ENCODE assay signal across 11 cellular contexts in the genomic region with DNA sequence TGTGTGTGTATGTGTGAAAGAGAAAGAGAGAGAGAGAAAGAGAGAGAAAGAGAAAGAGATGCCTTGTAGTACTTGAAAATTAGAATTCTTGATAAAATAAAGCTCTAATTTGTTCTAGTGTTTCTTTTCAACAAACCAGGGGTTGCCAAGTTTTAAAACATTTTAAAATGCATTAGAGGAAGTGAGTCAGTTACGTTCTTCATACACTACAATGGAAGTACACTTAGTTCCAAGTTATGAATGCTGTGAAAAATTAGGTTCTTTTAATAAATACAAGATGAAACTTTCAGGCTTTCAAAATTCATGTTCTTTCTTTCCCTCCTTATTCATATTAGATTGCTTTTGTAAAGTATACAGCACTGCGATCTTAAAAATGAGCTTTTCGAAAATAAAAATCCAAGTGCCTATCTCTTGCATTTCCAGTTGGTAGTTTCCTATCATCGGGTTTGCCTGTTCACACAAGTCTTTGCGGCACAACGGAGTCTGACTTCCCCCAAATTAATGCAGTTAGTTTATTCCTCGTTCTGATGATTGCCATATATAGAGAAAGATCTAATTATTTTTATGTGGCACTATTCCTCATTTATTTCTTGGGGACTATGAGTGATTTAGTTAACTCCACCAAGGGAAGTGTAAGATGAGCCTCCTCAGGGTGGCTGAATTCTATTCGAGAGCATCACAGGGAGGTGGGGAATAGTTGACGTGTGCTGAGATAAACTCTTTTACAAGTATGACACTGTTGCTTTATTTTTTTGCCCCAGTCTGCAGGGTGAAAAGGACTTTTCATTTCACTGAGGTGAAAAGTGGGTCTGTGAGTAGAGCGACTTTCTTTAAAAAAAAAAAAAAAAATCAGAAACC.
DNase-seq lines count a peak whose midpoint lies in the region; ATAC-seq and TF ChIP-seq lines count a peak whose summit lies in the region.
"Had no signal": no experiment of that assay in that cellular context is flagged by ENCODE, and none has a peak within 500 bp of the region (broad histone marks: within the 10 kb centered on the region; RNA-seq: fewer than 3 reads in every experiment).

No MANE protein-coding gene starts in this region.

- H3K4me3 ChIP-seq in HUES6 (ENCODE audit: low read depth, low read length) = peak overlapping the region; percentile 50
- H3K4me3 ChIP-seq in left lung = peak overlapping the region; percentile 20 to 21

- no peak overlapping the region for H3K27ac ChIP-seq in HUES6 (ENCODE audit: low read depth, low read length)
- peak overlapping the region; percentile 65 to 84 for H3K27ac ChIP-seq in left lung
- no peak overlapping the region for H3K27ac ChIP-seq in CD4-positive, alpha-beta T cell (ENCODE audit: low read depth, low read length)

- CTCF ChIA-PET in activated CD4-positive, alpha-beta memory T cell treated with anti-CD3 and anti-CD28 coated beads, Interleukin-2, amount 10 ng/mL, durations not matched to agents 7 days and 5 days (lab: Charles Lee) = no interaction called here
- CTCF ChIA-PET in CD4-positive, alpha-beta T cell (lab: Charles Lee) = interaction anchor here (1.1 kb wide), 1 partner anchor 143 kb away, joined by 3 read pairs; no protein-coding TSS in a partner anchor

- peaks cover 7% of the 10 kb centered on the region for H3K27me3 Mint-ChIP-seq in activated CD4-positive, alpha-beta memory T cell treated with anti-CD3 and anti-CD28 coated beads, Interleukin-2, amount 10 ng/mL, durations not matched to agents 7 days and 5 days
- peaks cover 5% of the 10 kb centered on the region for H3K27me3 Mint-ChIP-seq in CD4-positive, alpha-beta T cell
- H3K27me3 Mint-ChIP-seq: dendritic cell treated with granulocyte-macrophage colony-stimulating factor and Interleukin-4, amounts not matched to agents 40 ng/mL and 50 ng/mL, for 4 days had no signal

- H3K27ac Mint-ChIP-seq in activated CD4-positive, alpha-beta memory T cell treated with anti-CD3 and anti-CD28 coated beads, Interleukin-2, amount 10 ng/mL, durations not matched to agents 7 days and 5 days = no peak overlapping the region
- H3K27ac Mint-ChIP-seq in CD4-positive, alpha-beta T cell = no peak overlapping the region
- H3K27ac Mint-ChIP-seq: activated B cell treated with CpG ODN at 0.5 μM for 24 hours; dendritic cell treated with granulocyte-macrophage colony-stimulating factor and Interleukin-4, amounts not matched to agents 40 ng/mL and 50 ng/mL, for 4 days had no signal

- H3K9me3 Mint-ChIP-seq in activated CD4-positive, alpha-beta memory T cell treated with anti-CD3 and anti-CD28 coated beads, Interleukin-2, amount 10 ng/mL, durations not matched to agents 7 days and 5 days = no peaks in the 10 kb centered on the region
- no peaks in the 10 kb centered on the region for H3K9me3 Mint-ChIP-seq in CD4-positive, alpha-beta T cell
- H3K9me3 Mint-ChIP-seq: activated B cell treated with CpG ODN at 0.5 μM for 24 hours; dendritic cell treated with granulocyte-macrophage colony-stimulating factor and Interleukin-4, amounts not matched to agents 40 ng/mL and 50 ng/mL, for 4 days had no signal

- H3K9ac ChIP-seq in HUES6 (ENCODE audit: low read length) = no peak overlapping the region

- DNase-seq in dermis blood vessel endothelial cell = peak; percentile 66
- no peak for DNase-seq in left lung
- DNase-seq in stromal cell of bone marrow (ENCODE audit: low read depth) = peak; percentile 54
- no peak for DNase-seq in activated CD4-positive, alpha-beta memory T cell treated with anti-CD3 and anti-CD28 coated beads, Interleukin-2, amount 10 ng/mL, durations not matched to agents 7 days and 5 days
- DNase-seq in CD4-positive, alpha-beta T cell = no peak
- DNase-seq: activated B cell treated with CpG ODN at 0.5 μM for 24 hours, NCI-H2081 had no signal

- no peaks in the 10 kb centered on the region for H3K36me3 ChIP-seq in HUES6 (ENCODE audit: control insufficient read depth, insufficient read depth, low read length)
- no peaks in the 10 kb centered on the region for H3K36me3 ChIP-seq in left lung

- H3K4me1 ChIP-seq in HUES6 (ENCODE audit: control insufficient read depth, insufficient read depth, low read length) (peaks cover 37% of the 10 kb centered on the region), left lung (peaks cover 4 to 22% of the 10 kb centered on the region in 2 donors)

- intact Hi-C loops in left lung (cut with DNase I) = no loop called here
- intact Hi-C loops in CD4-positive, alpha-beta T cell (cut with DNase I, micrococcal nuclease) = no loop called here

- H3K36me3 Mint-ChIP-seq in activated CD4-positive, alpha-beta memory T cell treated with anti-CD3 and anti-CD28 coated beads, Interleukin-2, amount 10 ng/mL, durations not matched to agents 7 days and 5 days (ENCODE audit: low read depth) = no peaks in the 10 kb centered on the region
- H3K36me3 Mint-ChIP-seq in CD4-positive, alpha-beta T cell (ENCODE audit: low read depth) = no peaks in the 10 kb centered on the region

- H3K27me3 ChIP-seq in HUES6 (ENCODE audit: control insufficient read depth, insufficient read depth, low read length) = no peaks in the 10 kb centered on the region
- H3K27me3 ChIP-seq in left lung = no peaks in the 10 kb centered on the region
- H3K27me3 ChIP-seq in CD4-positive, alpha-beta T cell (ENCODE audit: control insufficient read depth, insufficient read depth, low read length) = no peaks in the 10 kb centered on the region

- H3K4me3 Mint-ChIP-seq in activated CD4-positive, alpha-beta memory T cell treated with anti-CD3 and anti-CD28 coated beads, Interleukin-2, amount 10 ng/mL, durations not matched to agents 7 days and 5 days = no peak overlapping the region
- no peak overlapping the region for H3K4me3 Mint-ChIP-seq in CD4-positive, alpha-beta T cell
- H3K4me3 Mint-ChIP-seq: activated B cell treated with CpG ODN at 0.5 μM for 24 hours; dendritic cell treated with granulocyte-macrophage colony-stimulating factor and Interleukin-4, amounts not matched to agents 40 ng/mL and 50 ng/mL, for 4 days had no signal

- no peaks in the 10 kb centered on the region for H3K9me3 ChIP-seq in HUES6 (ENCODE audit: control insufficient read depth, insufficient read depth, low read depth, low read length)
- no peaks in the 10 kb centered on the region for H3K9me3 ChIP-seq in left lung
- no peaks in the 10 kb centered on the region for H3K9me3 ChIP-seq in CD4-positive, alpha-beta T cell (ENCODE audit: control insufficient read depth, low read length)

- no peak for TF ChIP-seq CTCF in left lung (IDR thresholded peaks at IDR 0.05)
- no peak for TF ChIP-seq CTCF in CD4-positive, alpha-beta T cell (IDR thresholded peaks at IDR 0.05)

- peak; percentile 44 for ATAC-seq in left lung
- no peak for ATAC-seq in activated CD4-positive, CD25-positive, alpha-beta regulatory T cell treated with anti-CD3 and anti-CD28 coated beads, Interleukin-2, amount 50 U/mL, for 24 hours
- ATAC-seq in HG02981 (IDR thresholded peaks at IDR 0.05; ENCODE audit: unreplicated experiment) = no peak
- no peak for ATAC-seq in CD4-positive, alpha-beta T cell (ENCODE audit: poor library complexity)

- no peaks in the 10 kb centered on the region for H3K4me1 Mint-ChIP-seq in activated CD4-positive, alpha-beta memory T cell treated with anti-CD3 and anti-CD28 coated beads, Interleukin-2, amount 10 ng/mL, durations not matched to agents 7 days and 5 days
- no peaks in the 10 kb centered on the region for H3K4me1 Mint-ChIP-seq in CD4-positive, alpha-beta T cell (ENCODE audit: low read depth)
- H3K4me1 Mint-ChIP-seq: activated B cell treated with CpG ODN at 0.5 μM for 24 hours had no signal

- POLR2A ChIA-PET in activated CD4-positive, alpha-beta memory T cell treated with anti-CD3 and anti-CD28 coated beads, Interleukin-2, amount 10 ng/mL, durations not matched to agents 7 days and 5 days (lab: Charles Lee) = no interaction called here
- POLR2A ChIA-PET in CD4-positive, alpha-beta T cell (lab: Charles Lee) = no interaction called here

Comparison
In these comparisons a context has a peak if more than half of its experiments do, and no peak if none do; other contexts are left out.
1. H3K27ac ChIP-seq: peak in left lung (2 of 2); none in HUES6 (single experiment) and CD4-positive, alpha-beta T cell (single experiment).
2. DNase-seq: peak in dermis blood vessel endothelial cell (single experiment) and stromal cell of bone marrow (single experiment); none in left lung (0 of 2), activated CD4-positive, alpha-beta memory T cell treated with anti-CD3 and anti-CD28 coated beads, Interleukin-2, amount 10 ng/mL, durations not matched to agents 7 days and 5 days (single experiment) and CD4-positive, alpha-beta T cell (0 of 10).